25 cellular contexts compared by ENCODE assay signal in genomic region chr6:148175511-148176188, GRCh38.
DNase-seq lines count a peak whose midpoint lies in the region; ATAC-seq, FAIRE-seq and TF ChIP-seq lines count a peak whose summit lies in the region.
"Had no signal": no experiment of that assay in that cellular context is flagged by ENCODE, and none has a peak within 500 bp of the region (broad histone marks: within the 10 kb centered on the region; RNA-seq: fewer than 3 reads in every experiment).

No MANE protein-coding gene starts in this region.

- ATAC-seq in activated T-cell treated with anti-CD3 and anti-CD28 coated beads, Interleukin-2, amount 50 U/mL, for 72 hours (replicated peaks in 1 of 2): no peak
- no peak for ATAC-seq in activated CD4-positive, CD25-positive, alpha-beta regulatory T cell treated with anti-CD3 and anti-CD28 coated beads, Interleukin-2, amount 50 U/mL, for 24 hours
- ATAC-seq: activated naive CD4-positive, alpha-beta T cell treated with anti-CD3 and anti-CD28 coated beads, Interleukin-2, amount 50 U/mL, for 72 hours; left colon; Right ventricle myocardium inferior had no signal

- dilution Hi-C loops in keratinocyte (cut with MboI; ENCODE audit: extremely low pct_ligation_motif_present, low sequenced_read_pairs): no loop called here

- H3K27me3 ChIP-seq in keratinocyte (ENCODE audit: control insufficient read depth, extremely low read depth, insufficient read depth, low read length): no peaks in the 10 kb centered on the region
- no peaks in the 10 kb centered on the region for H3K27me3 ChIP-seq in tibial artery
- H3K27me3 ChIP-seq: tibial nerve had no signal

- H3K27ac Mint-ChIP-seq in activated T-cell treated with anti-CD3 and anti-CD28 coated beads, Interleukin-2, amount 50 U/mL, for 72 hours: no peak overlapping the region
- H3K27ac Mint-ChIP-seq: activated naive CD4-positive, alpha-beta T cell treated with anti-CD3 and anti-CD28 coated beads, Interleukin-2, amount 50 U/mL, for 72 hours; CD4-positive, alpha-beta memory T cell; nephron progenitor cell had no signal

- H3K4me2 ChIP-seq in keratinocyte (ENCODE audit: control insufficient read depth, extremely low read depth, insufficient read depth, low read depth, low read length): no peak overlapping the region
- H3K4me2 ChIP-seq: smooth muscle cell had no signal

- no peak overlapping the region for H3K9ac ChIP-seq in keratinocyte (ENCODE audit: control insufficient read depth, extremely low read depth, insufficient read depth, low read length)

- peak; percentile 16 for DNase-seq in ELR (ENCODE audit: low read depth)
- peak; percentile 27 for DNase-seq in NCI-H146 treated with DMSO at 0.1 percent for 48 hours (lab: John Stamatoyannopoulos, UW; ENCODE audit: unreplicated experiment)
- DNase-seq in epithelial cell of esophagus (ENCODE audit: low read depth): peak; percentile 55
- peak; percentile 42 for DNase-seq in keratinocyte (ENCODE audit: low read depth, low spot score)
- DNase-seq in NCI-H1930 (lab: John Stamatoyannopoulos, UW): no peak
- DNase-seq in tibial artery: no peak
- DNase-seq in activated T-cell treated with anti-CD3 and anti-CD28 coated beads, Interleukin-2, amount 50 U/mL, for 72 hours: no peak
- DNase-seq: activated CD4-positive, alpha-beta T cell treated with anti-CD3 and anti-CD28 coated beads for 4 hours; CD4-positive, alpha-beta memory T cell; GOT3; KG1; left colon; NCI-H1048; NCI-H2081 treated with DMSO at 0.1 percent for 48 hours; nephron progenitor cell; stimulated activated CD4-positive, alpha-beta T cell treated with anti-CD3 and anti-CD28 coated beads, Interleukin-2, amount 100 ng/mL, for 48 hours; stimulated activated naive CD4-positive, alpha-beta T cell treated with Interleukin-2 at 50 U/mL for 16 hours; SW 1271 had no signal

- FAIRE-seq in keratinocyte (lab: Jason Lieb, UNC): no peak
- FAIRE-seq: TTC549 had no signal

- H3K9me3 Mint-ChIP-seq in activated T-cell treated with anti-CD3 and anti-CD28 coated beads, Interleukin-2, amount 50 U/mL, for 72 hours: no peaks in the 10 kb centered on the region
- H3K9me3 Mint-ChIP-seq: activated naive CD4-positive, alpha-beta T cell treated with anti-CD3 and anti-CD28 coated beads, Interleukin-2, amount 50 U/mL, for 72 hours had no signal

- no peaks in the 10 kb centered on the region for H3K79me2 ChIP-seq in keratinocyte (ENCODE audit: control insufficient read depth, insufficient read depth, low read length)

- H3K36me3 ChIP-seq in keratinocyte (ENCODE audit: control insufficient read depth in 2 of 2, extremely low read depth in 1 of 2, insufficient read depth in 2 of 2, low read length in 2 of 2) (no peaks in the 10 kb centered on the region), tibial artery (no peaks in the 10 kb centered on the region)
- H3K36me3 ChIP-seq: tibial nerve had no signal

- TF ChIP-seq CTCF in epithelial cell of esophagus (IDR thresholded peaks at IDR 0.05; ENCODE audit: insufficient read depth, low read depth, low read length, missing control alignments) (no peak), keratinocyte (optimal IDR thresholded peaks at IDR 0.05 in 1 of 3, IDR thresholded peaks at IDR 0.05 in 1 of 3, conservative IDR thresholded peaks at IDR 0.05 in 1 of 3; ENCODE audit: extremely low read depth in 1 of 3, insufficient read depth in 2 of 3, low read length in 3 of 3) (no peak), tibial artery (IDR thresholded peaks at IDR 0.05) (no peak)

- peaks cover 12% of the 10 kb centered on the region for H3K27me3 Mint-ChIP-seq in activated T-cell treated with anti-CD3 and anti-CD28 coated beads, Interleukin-2, amount 50 U/mL, for 72 hours (ENCODE audit: low read depth)

- no peak overlapping the region for H2AFZ ChIP-seq in keratinocyte (ENCODE audit: control insufficient read depth, low read length)

- H3K4me1 ChIP-seq in keratinocyte (ENCODE audit: control insufficient read depth, extremely low read depth, insufficient read depth, low read length) (no peaks in the 10 kb centered on the region), tibial artery (no peaks in the 10 kb centered on the region)
- H3K4me1 ChIP-seq: tibial nerve had no signal

- H3K9me1 ChIP-seq in keratinocyte (ENCODE audit: control insufficient read depth, extremely low read depth, insufficient read depth, low read length): no peaks in the 10 kb centered on the region

- H3K9me3 ChIP-seq in keratinocyte (ENCODE audit: control insufficient read depth, low read depth, low read length): no peaks in the 10 kb centered on the region
- no peaks in the 10 kb centered on the region for H3K9me3 ChIP-seq in tibial artery
- H3K9me3 ChIP-seq: tibial nerve had no signal

- H3K36me3 Mint-ChIP-seq in activated T-cell treated with anti-CD3 and anti-CD28 coated beads, Interleukin-2, amount 50 U/mL, for 72 hours (ENCODE audit: insufficient read depth in 2 of 2): no peaks in the 10 kb centered on the region
- H3K36me3 Mint-ChIP-seq: activated naive CD4-positive, alpha-beta T cell treated with anti-CD3 and anti-CD28 coated beads, Interleukin-2, amount 50 U/mL, for 72 hours; CD4-positive, alpha-beta memory T cell had no signal

- no peak overlapping the region for H3K27ac ChIP-seq in keratinocyte (ENCODE audit: control insufficient read depth, insufficient read depth, low read length)
- H3K27ac ChIP-seq in tibial artery: no peak overlapping the region
- H3K27ac ChIP-seq: coronary artery, tibial nerve had no signal

- no peaks in the 10 kb centered on the region for H3K4me1 Mint-ChIP-seq in activated T-cell treated with anti-CD3 and anti-CD28 coated beads, Interleukin-2, amount 50 U/mL, for 72 hours (ENCODE audit: low read depth)
- H3K4me1 Mint-ChIP-seq: CD4-positive, alpha-beta memory T cell had no signal

- intact Hi-C loops in tibial artery (cut with DNase I; ENCODE audit: low total_unique reads): loop anchor here (5.0 kb wide), 1 partner anchor 77 kb away; no protein-coding TSS in a partner anchor

- H3K4me3 ChIP-seq in epithelial cell of esophagus (ENCODE audit: low read length) (no peak overlapping the region), keratinocyte (ENCODE audit: control insufficient read depth in 2 of 3, extremely low read depth in 1 of 3, insufficient read depth in 2 of 3, low read depth in 1 of 3, low read length in 3 of 3) (no peak overlapping the region), tibial artery (no peak overlapping the region)
- H3K4me3 ChIP-seq: coronary artery, smooth muscle cell, tibial nerve had no signal

- no peak overlapping the region for H3K4me3 Mint-ChIP-seq in activated T-cell treated with anti-CD3 and anti-CD28 coated beads, Interleukin-2, amount 50 U/mL, for 72 hours
- H3K4me3 Mint-ChIP-seq: CD4-positive, alpha-beta memory T cell; nephron progenitor cell had no signal

- no peaks in the 10 kb centered on the region for H4K20me1 ChIP-seq in keratinocyte (ENCODE audit: control insufficient read depth, extremely low read depth, insufficient read depth, low read length)

Comparison
In these comparisons a context has a peak if more than half of its experiments do, and no peak if none do; other contexts are left out.
1. DNase-seq: peak in ELR (single experiment), NCI-H146 treated with DMSO at 0.1 percent for 48 hours (single experiment), epithelial cell of esophagus (single experiment) and keratinocyte (single experiment); none in NCI-H1930 (0 of 2), tibial artery (0 of 2) and activated T-cell treated with anti-CD3 and anti-CD28 coated beads, Interleukin-2, amount 50 U/mL, for 72 hours (0 of 2).